29 cellular contexts compared by ENCODE assay signal in the genomic region with DNA sequence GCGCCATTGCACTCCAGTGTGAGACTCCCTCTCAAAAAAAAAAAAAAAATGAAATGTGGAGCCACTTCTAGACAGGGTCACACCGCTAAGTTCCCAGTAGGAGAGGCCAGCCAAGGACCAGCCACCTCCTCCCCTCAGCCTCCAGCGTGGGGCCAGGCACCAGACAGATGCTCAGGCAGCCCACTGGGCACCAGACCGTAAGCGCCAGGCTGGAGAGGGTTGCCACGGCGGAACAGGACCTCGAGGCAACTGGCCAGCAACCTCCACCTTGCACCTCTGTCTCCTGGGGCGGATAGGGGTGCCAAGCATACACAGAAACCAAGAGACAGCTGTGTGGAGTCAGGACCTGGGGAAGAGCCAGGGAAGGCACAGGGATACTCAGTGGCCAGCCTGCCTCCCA.
"Had no signal": no experiment of that assay in that cellular context is flagged by ENCODE, and none has a peak within 500 bp of the region (broad histone marks: within the 10 kb centered on the region; RNA-seq: fewer than 3 reads in every experiment).

No MANE protein-coding gene starts in this region.

- H3K4me3 ChIP-seq: stomach, suprapubic skin, testis, thoracic aorta, thyroid gland, tibial artery, tibial nerve, transverse colon, upper lobe of left lung, upper lobe of right lung, uterus, vagina had no signal

- H3K9me3 ChIP-seq: stomach, suprapubic skin, testis, thoracic aorta, thyroid gland, tibial artery, tibial nerve, transverse colon, upper lobe of left lung, upper lobe of right lung, uterus, vagina had no signal

- ATAC-seq: stimulated activated effector memory CD8-positive, alpha-beta T cell treated with anti-CD3 and anti-CD28 coated beads, Interleukin-12 subunit alpha, Interleukin-12 subunit beta, amount 100 ng/mL, for 72 hours; stimulated activated memory B cell treated with anti-CD40 and anti-IgM and Interleukin-4, amounts not matched to agents 10 μg/mL and 1 μg/mL and 100 μg/mL, for 72 hours; stimulated activated naive B cell treated with anti-CD40 and anti-IgM and Interleukin-4, amounts not matched to agents 10 μg/mL and 1 μg/mL and 100 μg/mL, for 72 hours; stimulated activated naive CD8-positive, alpha-beta T cell treated with anti-CD3 and anti-CD28 coated beads, Interleukin-15, amount 100 ng/mL, for 72 hours; stimulated activated naive CD8-positive, alpha-beta T cell treated with anti-CD3 and anti-CD28 coated beads, Interleukin-15, Interleukin-2, amounts not matched to agents 100 U/mL and 50 U/mL, for 24 hours; upper lobe of right lung had no signal

- H3K36me3 ChIP-seq: suprapubic skin, thoracic aorta, thyroid gland, transverse colon, upper lobe of left lung, upper lobe of right lung, uterus, vagina had no signal

- H3K36me3 Mint-ChIP-seq: stimulated activated effector memory CD8-positive, alpha-beta T cell treated with anti-CD3 and anti-CD28 coated beads, Interleukin-12 subunit alpha, Interleukin-12 subunit beta, amount 100 ng/mL, for 72 hours had no signal

- DNase-seq: stimulated activated CD4-positive, alpha-beta T cell treated with anti-CD3 and anti-CD28 coated beads, Interleukin-2, amount 100 ng/mL, for 48 hours; stimulated activated CD4-positive, alpha-beta T cell treated with anti-CD3 and anti-CD28 coated beads, Interleukin-4, amount 100 ng/mL, for 1 hour; stimulated activated CD4-positive, alpha-beta T cell treated with anti-CD3 and anti-CD28 coated beads, Interleukin-4, amount 100 ng/mL, for 24 hours; stimulated activated CD4-positive, alpha-beta T cell treated with anti-CD3 and anti-CD28 coated beads, Interleukin-4, amount 100 ng/mL, for 4 hours; stimulated activated CD8-positive, alpha-beta memory T cell treated with anti-CD3 and anti-CD28 coated beads, Interleukin-4, amount 100 ng/mL, for 48 hours; stimulated activated naive B cell treated with anti-CD40 and anti-IgM and Interleukin-4, amounts not matched to agents 10 μg/mL and 1 μg/mL and 100 μg/mL, for 72 hours; stimulated activated naive CD4-positive, alpha-beta T cell; stimulated activated naive CD4-positive, alpha-beta T cell treated with Interleukin-2 at 50 U/mL for 16 hours; stimulated activated naive CD8-positive, alpha-beta T cell treated with anti-CD3 and anti-CD28 coated beads, Interleukin-15, amount 100 ng/mL, for 72 hours; stimulated activated naive CD8-positive, alpha-beta T cell treated with anti-CD3 and anti-CD28 coated beads, Interleukin-15, Interleukin-2, amounts not matched to agents 100 U/mL and 50 U/mL, for 24 hours; stomach; substantia nigra; testis; thyroid gland; tibial artery; transverse colon; trophoblast cell; upper lobe of left lung; upper lobe of right lung; uterus had no signal

- H3K27me3 Mint-ChIP-seq: stimulated activated memory B cell treated with anti-CD40 and anti-IgM and Interleukin-4, amounts not matched to agents 10 μg/mL and 1 μg/mL and 100 μg/mL, for 72 hours; stimulated activated naive B cell treated with anti-CD40 and anti-IgM and Interleukin-4, amounts not matched to agents 10 μg/mL and 1 μg/mL and 100 μg/mL, for 72 hours; stimulated activated naive CD8-positive, alpha-beta T cell treated with anti-CD3 and anti-CD28 coated beads, Interleukin-15, amount 100 ng/mL, for 72 hours; stimulated activated naive CD8-positive, alpha-beta T cell treated with anti-CD3 and anti-CD28 coated beads, Interleukin-15, Interleukin-2, amounts not matched to agents 100 ng/mL and 50 ng/mL, for 24 hours; type B pancreatic cell had no signal

- H3K27me3 ChIP-seq: stomach, suprapubic skin, testis, thyroid gland, tibial artery, tibial nerve, transverse colon, upper lobe of left lung, upper lobe of right lung, uterus, vagina had no signal

- FAIRE-seq: urothelium cell line had no signal

- H3K4me1 ChIP-seq: uterus had no signal

- H3K27ac Mint-ChIP-seq: stimulated activated effector memory CD8-positive, alpha-beta T cell treated with anti-CD3 and anti-CD28 coated beads, Interleukin-12 subunit alpha, Interleukin-12 subunit beta, amount 100 ng/mL, for 72 hours; stimulated activated memory B cell treated with anti-CD40 and anti-IgM and Interleukin-4, amounts not matched to agents 10 μg/mL and 1 μg/mL and 100 μg/mL, for 72 hours; stimulated activated naive B cell treated with anti-CD40 and anti-IgM and Interleukin-4, amounts not matched to agents 10 μg/mL and 1 μg/mL and 100 μg/mL, for 72 hours; stimulated activated naive CD8-positive, alpha-beta T cell treated with anti-CD3 and anti-CD28 coated beads, Interleukin-15, amount 100 ng/mL, for 72 hours; stimulated activated naive CD8-positive, alpha-beta T cell treated with anti-CD3 and anti-CD28 coated beads, Interleukin-15, Interleukin-2, amounts not matched to agents 100 ng/mL and 50 ng/mL, for 24 hours had no signal

- H3K9me3 Mint-ChIP-seq: stimulated activated effector memory CD8-positive, alpha-beta T cell treated with anti-CD3 and anti-CD28 coated beads, Interleukin-12 subunit alpha, Interleukin-12 subunit beta, amount 100 ng/mL, for 72 hours; stimulated activated memory B cell treated with anti-CD40 and anti-IgM and Interleukin-4, amounts not matched to agents 10 μg/mL and 1 μg/mL and 100 μg/mL, for 72 hours; stimulated activated naive B cell treated with anti-CD40 and anti-IgM and Interleukin-4, amounts not matched to agents 10 μg/mL and 1 μg/mL and 100 μg/mL, for 72 hours; stimulated activated naive CD8-positive, alpha-beta T cell treated with anti-CD3 and anti-CD28 coated beads, Interleukin-15, amount 100 ng/mL, for 72 hours; stimulated activated naive CD8-positive, alpha-beta T cell treated with anti-CD3 and anti-CD28 coated beads, Interleukin-15, Interleukin-2, amounts not matched to agents 100 ng/mL and 50 ng/mL, for 24 hours; type B pancreatic cell had no signal

- H3K27ac ChIP-seq: stomach, suprapubic skin, testis, thoracic aorta, thyroid gland, tibial artery, tibial nerve, transverse colon, upper lobe of left lung, upper lobe of right lung, uterus, vagina had no signal

- H3K4me3 Mint-ChIP-seq: stimulated activated effector memory CD8-positive, alpha-beta T cell treated with anti-CD3 and anti-CD28 coated beads, Interleukin-12 subunit alpha, Interleukin-12 subunit beta, amount 100 ng/mL, for 72 hours; stimulated activated memory B cell treated with anti-CD40 and anti-IgM and Interleukin-4, amounts not matched to agents 10 μg/mL and 1 μg/mL and 100 μg/mL, for 72 hours; stimulated activated naive B cell treated with anti-CD40 and anti-IgM and Interleukin-4, amounts not matched to agents 10 μg/mL and 1 μg/mL and 100 μg/mL, for 72 hours; stimulated activated naive CD8-positive, alpha-beta T cell treated with anti-CD3 and anti-CD28 coated beads, Interleukin-15, amount 100 ng/mL, for 72 hours; stimulated activated naive CD8-positive, alpha-beta T cell treated with anti-CD3 and anti-CD28 coated beads, Interleukin-15, Interleukin-2, amounts not matched to agents 100 ng/mL and 50 ng/mL, for 24 hours had no signal
